15 cellular contexts compared by ENCODE assay signal in the genomic region with DNA sequence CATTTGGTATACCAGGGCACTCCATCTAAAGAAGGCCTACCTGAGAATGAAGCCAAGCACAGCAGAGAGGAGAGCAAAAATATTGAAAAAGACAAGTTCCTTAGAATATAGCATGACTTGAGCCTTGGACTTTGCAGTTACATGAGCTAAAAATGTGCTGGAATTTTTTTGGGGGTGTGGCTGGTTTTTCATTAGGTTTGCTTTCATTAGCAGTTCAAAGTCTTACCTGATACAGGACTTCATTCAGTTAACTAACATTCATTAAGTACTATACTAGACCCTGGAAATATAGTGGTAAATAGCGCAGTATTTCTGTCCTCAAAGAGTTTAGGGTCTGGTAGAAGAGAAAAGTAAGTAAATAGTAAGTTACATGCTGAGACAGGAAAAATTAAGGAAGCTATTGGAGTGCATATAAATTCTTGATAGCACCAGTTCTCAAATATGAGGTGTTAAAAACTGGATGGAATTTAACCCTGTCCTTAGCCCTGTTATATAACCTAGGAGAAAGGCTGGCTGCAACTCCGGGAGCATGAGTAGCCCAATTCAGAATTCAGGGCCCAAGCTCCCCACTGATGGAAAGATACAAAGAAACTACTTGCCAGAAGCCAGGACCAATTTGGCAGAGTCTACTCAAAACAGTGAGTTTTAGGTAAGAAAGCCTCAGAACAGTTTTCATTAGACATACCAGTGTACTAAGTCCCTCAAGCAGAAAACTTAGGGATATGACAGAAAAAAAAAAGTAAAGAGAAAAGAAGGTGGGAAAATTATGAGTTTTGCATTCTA. TPM values are rescaled to one million over a fixed set of nuclear protein-coding genes. Genes with fewer than 3 reads are reported as not detected.
DNase-seq lines count a peak whose midpoint lies in the region; ATAC-seq, FAIRE-seq and TF ChIP-seq lines count a peak whose summit lies in the region.
"Had no signal": no experiment of that assay in that cellular context is flagged by ENCODE, and none has a peak within 500 bp of the region (broad histone marks: within the 10 kb centered on the region; RNA-seq: fewer than 3 reads in every experiment).

No MANE protein-coding gene starts in this region.

- H3K9me3 ChIP-seq in Panc1 (ENCODE audit: control insufficient read depth, insufficient read depth, low read depth, low read length): no peaks in the 10 kb centered on the region
- no peaks in the 10 kb centered on the region for H3K9me3 ChIP-seq in right lobe of liver
- H3K9me3 ChIP-seq in small intestine (ENCODE audit: control insufficient read depth, low read depth): no peaks in the 10 kb centered on the region
- H3K9me3 ChIP-seq: left lung had no signal

- no peak for DNase-seq in Panc1 (ENCODE audit: low read depth, low spot score)
- DNase-seq in chondrocyte (ENCODE audit: low spot score): no peak
- no peak for DNase-seq in right lobe of liver
- DNase-seq in small intestine: peak; percentile 80
- DNase-seq in SW480 (ENCODE audit: low spot score): no peak
- DNase-seq in activated CD4-positive, alpha-beta T cell treated with anti-CD3 and anti-CD28 coated beads, Interleukin-2, amount 50 U/mL, for 1 hour: no peak
- DNase-seq: activated naive CD4-positive, alpha-beta T cell treated with Interleukin-2 at 50 U/mL for 16 hours; cerebellar nuclear complex; left lung; NCI-H1048; NCI-H2171 treated with DMSO at 0.1 percent for 48 hours had no signal

- CTCF ChIA-PET in Panc1 (lab: Charles Lee): no interaction called here

- H3K27me3 ChIP-seq in Panc1 (ENCODE audit: control insufficient read depth, insufficient read depth, low read length) (no peaks in the 10 kb centered on the region), right lobe of liver (no peaks in the 10 kb centered on the region), small intestine (ENCODE audit: control insufficient read depth in 2 of 2, insufficient read depth in 2 of 2, low read length in 2 of 2) (no peaks in the 10 kb centered on the region)
- H3K27me3 ChIP-seq: left lung had no signal

- TF ChIP-seq CTCF in Panc1 (IDR thresholded peaks at IDR 0.05) (no peak), chondrocyte (IDR thresholded peaks at IDR 0.05) (no peak), right lobe of liver (IDR thresholded peaks at IDR 0.05) (no peak)

- peak overlapping the region; percentile 90 for H3K27ac Mint-ChIP-seq in chondrocyte (ENCODE audit: unreplicated experiment)
- H3K27ac Mint-ChIP-seq: B cell had no signal

- no peak for ATAC-seq in Panc1
- ATAC-seq in right lobe of liver: no peak
- no peak for ATAC-seq in GM18498 (IDR thresholded peaks at IDR 0.05; ENCODE audit: unreplicated experiment)
- no peak for ATAC-seq in HG03097 (IDR thresholded peaks at IDR 0.05; ENCODE audit: low FRiP score, unreplicated experiment)

- H3K4me3 ChIP-seq in Panc1 (ENCODE audit: low read depth in 2 of 2, low read length in 2 of 2) (no peak overlapping the region), right lobe of liver (no peak overlapping the region), small intestine (ENCODE audit: low read depth in 1 of 2, low read length in 2 of 2) (peak overlapping the region in 1 of 2 donors; percentile 5)
- H3K4me3 ChIP-seq: left lung had no signal

- no peaks in the 10 kb centered on the region for H3K27me3 Mint-ChIP-seq in chondrocyte (ENCODE audit: low read depth)
- H3K27me3 Mint-ChIP-seq: B cell had no signal

- H3K36me3 ChIP-seq in Panc1 (ENCODE audit: control insufficient read depth, insufficient read depth, low read length): no peaks in the 10 kb centered on the region; the same call in 1 of the 2 replicates
- H3K36me3 ChIP-seq in right lobe of liver: no peaks in the 10 kb centered on the region
- H3K36me3 ChIP-seq in small intestine (ENCODE audit: control insufficient read depth in 2 of 2, insufficient read depth in 2 of 2, low read length in 2 of 2): no peaks in the 10 kb centered on the region
- H3K36me3 ChIP-seq: left lung had no signal

- in situ Hi-C loops in Panc1 (cut with HindIII; ENCODE audit: low pct_unique_long_range_greater_than_20kb, low sequenced_read_pairs): no loop called here

- peaks cover 20% of the 10 kb centered on the region for H3K4me1 ChIP-seq in Panc1 (ENCODE audit: control insufficient read depth, insufficient read depth, low read length)
- H3K4me1 ChIP-seq in right lobe of liver: peaks cover 0 to 38% (median 7%) of the 10 kb centered on the region in 4 donors
- H3K4me1 ChIP-seq in small intestine (ENCODE audit: control insufficient read depth in 2 of 2, insufficient read depth in 1 of 2, low read depth in 1 of 2, low read length in 1 of 2): peaks cover 4 to 13% of the 10 kb centered on the region in 2 donors

- H3K36me3 Mint-ChIP-seq in chondrocyte (ENCODE audit: low read depth): peaks cover 2% of the 10 kb centered on the region

- H3K27ac ChIP-seq in Panc1 (ENCODE audit: low read length) (0 out of 2 replicates have a peak overlapping the region, but pooled peaks have one; percentile 8), right lobe of liver (peak overlapping the region; percentile 3 to 91 (median 40)), small intestine (ENCODE audit: low read depth in 1 of 2, low read length in 1 of 2) (peak overlapping the region; percentile 79 to 95)

- no peak for FAIRE-seq in small intestine (lab: Jason Lieb, UNC)
- FAIRE-seq: H1 had no signal

- no peak for TF ChIP-seq POLR2A in right lobe of liver (IDR thresholded peaks at IDR 0.05)

- BruUV-seq in Panc1 (replicated peaks; lab: Mats Ljungman, UMichigan): no TSS peak

- H3K4me3 Mint-ChIP-seq in chondrocyte (ENCODE audit: unreplicated experiment): peak overlapping the region; percentile 29
- H3K4me3 Mint-ChIP-seq: B cell had no signal

- no peaks in the 10 kb centered on the region for H3K9me3 Mint-ChIP-seq in chondrocyte (ENCODE audit: low read depth)

- 48% methylated on average over 2 of the region's 2 CpGs for WGBS in right lobe of liver (ENCODE audit: insufficient coverage, low coverage, low lambda C conversion rate, missing lambda C conversion rate)
- WGBS in small intestine, 3 donors: 14 to 76% (median 42%) methylated on average over 2 of the region's 2 CpGs

- intact Hi-C loops in Panc1 (cut with micrococcal nuclease; ENCODE audit: unreplicated experiment): no loop called here
- intact Hi-C loops in right lobe of liver (cut with DNase I): no loop called here

- H3K4me1 Mint-ChIP-seq in chondrocyte (ENCODE audit: low read depth): peaks cover 50% of the 10 kb centered on the region

- POLR2A ChIA-PET in Panc1 (lab: Charles Lee): interaction anchor here (0.7 kb wide), 1 partner anchor 254 kb away, joined by 3 read pairs; no protein-coding TSS in a partner anchor

RNA-seq across cellular contexts. Expression of a gene that starts 3.1 kb away (rescaled TPM):
- 57.2 TPM for total RNA-seq in Panc1 (2021; ENCODE audit: unreplicated experiment)
- 29.7 TPM for polyA plus RNA-seq in Panc1 (2012; ENCODE audit: insufficient read length)
- total RNA-seq in chondrocyte: 79.7 to 88.4 TPM (median 83.2 TPM) in 3 replicates
- total RNA-seq in right lobe of liver: 10 to 100 TPM; 14.1 to 28.4 (median 20.1) TPM
- polyA plus RNA-seq in small intestine: 1 to 10 TPM; 4.9 to 8.1 (median 5.9) TPM

Comparison
In these comparisons a context has a peak if more than half of its experiments do, and no peak if none do; other contexts are left out.
1. H3K27ac ChIP-seq: peak in every context shown above with its lines; median percentile 87 in small intestine; 40 in right lobe of liver; 8 in Panc1.